ENCODE assay signal across 2 cellular contexts in the genomic region with DNA sequence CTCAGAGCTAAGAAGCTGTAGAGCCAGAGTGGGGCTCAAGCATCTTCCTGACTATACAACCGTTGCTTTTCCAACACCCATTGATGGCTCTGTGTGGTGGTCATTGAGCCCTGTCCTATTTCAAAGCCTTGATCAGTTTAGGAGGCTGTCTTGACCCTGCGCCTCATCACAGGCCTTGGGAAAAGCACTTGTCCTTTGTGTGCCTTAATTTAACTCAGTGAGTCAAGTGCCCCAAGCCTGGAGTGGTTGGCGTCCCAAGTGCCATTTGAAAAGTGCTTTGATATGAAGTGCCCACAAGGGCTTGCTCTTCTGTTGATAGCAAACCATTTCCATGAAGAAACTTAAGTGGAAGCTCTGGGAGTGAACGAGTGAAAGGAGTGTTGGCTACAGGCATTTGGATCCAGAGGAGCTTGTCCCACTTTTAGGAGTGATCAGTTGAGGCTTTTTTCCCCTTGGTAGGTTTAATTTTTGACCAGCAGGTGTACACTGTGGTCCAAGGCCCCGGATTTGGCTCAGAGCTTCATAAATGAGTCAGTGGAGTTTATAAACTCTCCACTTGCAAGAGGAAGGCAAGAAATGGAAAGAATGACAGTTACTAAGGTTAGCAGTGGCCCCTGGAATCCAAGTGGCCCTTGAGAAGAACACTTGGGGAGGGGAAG.
TF ChIP-seq lines count a peak whose summit lies in the region.

No MANE protein-coding gene starts in this region.

TF ChIP-seq in SK-N-SH treated with all-trans-retinoic acid at 6 μM for 48 hours, 23 proteins besides CTCF, POLR2A, EP300 and RAD21 (continued from another document):
- TF ChIP-seq, protein P1, sequence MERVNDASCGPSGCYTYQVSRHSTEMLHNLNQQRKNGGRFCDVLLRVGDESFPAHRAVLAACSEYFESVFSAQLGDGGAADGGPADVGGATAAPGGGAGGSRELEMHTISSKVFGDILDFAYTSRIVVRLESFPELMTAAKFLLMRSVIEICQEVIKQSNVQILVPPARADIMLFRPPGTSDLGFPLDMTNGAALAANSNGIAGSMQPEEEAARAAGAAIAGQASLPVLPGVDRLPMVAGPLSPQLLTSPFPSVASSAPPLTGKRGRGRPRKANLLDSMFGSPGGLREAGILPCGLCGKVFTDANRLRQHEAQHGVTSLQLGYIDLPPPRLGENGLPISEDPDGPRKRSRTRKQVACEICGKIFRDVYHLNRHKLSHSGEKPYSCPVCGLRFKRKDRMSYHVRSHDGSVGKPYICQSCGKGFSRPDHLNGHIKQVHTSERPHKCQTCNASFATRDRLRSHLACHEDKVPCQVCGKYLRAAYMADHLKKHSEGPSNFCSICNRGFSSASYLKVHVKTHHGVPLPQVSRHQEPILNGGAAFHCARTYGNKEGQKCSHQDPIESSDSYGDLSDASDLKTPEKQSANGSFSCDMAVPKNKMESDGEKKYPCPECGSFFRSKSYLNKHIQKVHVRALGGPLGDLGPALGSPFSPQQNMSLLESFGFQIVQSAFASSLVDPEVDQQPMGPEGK (CRISPR knock-in tag; IDR thresholded peaks at IDR 0.05; ENCODE audit: borderline replicate concordance), result no peak
- TF ChIP-seq BACH2 (CRISPR knock-in tag; IDR thresholded peaks at IDR 0.05; ENCODE audit: borderline replicate concordance) (no peak), TCF4 (CRISPR knock-in tag; IDR thresholded peaks at IDR 0.05; ENCODE audit: borderline replicate concordance) (no peak), ZNF70 (CRISPR knock-in tag; IDR thresholded peaks at IDR 0.05) (no peak), RARB (CRISPR knock-in tag; IDR thresholded peaks at IDR 0.05) (no peak), ESRRG (CRISPR knock-in tag; IDR thresholded peaks at IDR 0.05) (no peak), GLIS3 (CRISPR knock-in tag; IDR thresholded peaks at IDR 0.05) (no peak)
- TF ChIP-seq, protein P2, sequence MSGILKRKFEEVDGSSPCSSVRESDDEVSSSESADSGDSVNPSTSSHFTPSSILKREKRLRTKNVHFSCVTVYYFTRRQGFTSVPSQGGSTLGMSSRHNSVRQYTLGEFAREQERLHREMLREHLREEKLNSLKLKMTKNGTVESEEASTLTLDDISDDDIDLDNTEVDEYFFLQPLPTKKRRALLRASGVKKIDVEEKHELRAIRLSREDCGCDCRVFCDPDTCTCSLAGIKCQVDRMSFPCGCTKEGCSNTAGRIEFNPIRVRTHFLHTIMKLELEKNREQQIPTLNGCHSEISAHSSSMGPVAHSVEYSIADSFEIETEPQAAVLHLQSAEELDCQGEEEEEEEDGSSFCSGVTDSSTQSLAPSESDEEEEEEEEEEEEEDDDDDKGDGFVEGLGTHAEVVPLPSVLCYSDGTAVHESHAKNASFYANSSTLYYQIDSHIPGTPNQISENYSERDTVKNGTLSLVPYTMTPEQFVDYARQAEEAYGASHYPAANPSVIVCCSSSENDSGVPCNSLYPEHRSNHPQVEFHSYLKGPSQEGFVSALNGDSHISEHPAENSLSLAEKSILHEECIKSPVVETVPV (CRISPR knock-in tag; IDR thresholded peaks at IDR 0.05), result no peak

TF ChIP-seq in SK-N-SH, 30 proteins besides CTCF, POLR2A, EP300 and RAD21 (continued from another document):
- TF ChIP-seq, protein P3, sequence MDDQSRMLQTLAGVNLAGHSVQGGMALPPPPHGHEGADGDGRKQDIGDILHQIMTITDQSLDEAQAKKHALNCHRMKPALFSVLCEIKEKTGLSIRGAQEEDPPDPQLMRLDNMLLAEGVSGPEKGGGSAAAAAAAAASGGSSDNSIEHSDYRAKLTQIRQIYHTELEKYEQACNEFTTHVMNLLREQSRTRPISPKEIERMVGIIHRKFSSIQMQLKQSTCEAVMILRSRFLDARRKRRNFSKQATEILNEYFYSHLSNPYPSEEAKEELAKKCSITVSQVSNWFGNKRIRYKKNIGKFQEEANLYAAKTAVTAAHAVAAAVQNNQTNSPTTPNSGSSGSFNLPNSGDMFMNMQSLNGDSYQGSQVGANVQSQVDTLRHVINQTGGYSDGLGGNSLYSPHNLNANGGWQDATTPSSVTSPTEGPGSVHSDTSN (IDR thresholded peaks at IDR 0.05), result no peak
- TF ChIP-seq FOXM1 (IDR thresholded peaks at IDR 0.05; ENCODE audit: low read depth) (no peak), TCF12 (IDR thresholded peaks at IDR 0.05) (no peak)
- TF ChIP-seq, protein P4, sequence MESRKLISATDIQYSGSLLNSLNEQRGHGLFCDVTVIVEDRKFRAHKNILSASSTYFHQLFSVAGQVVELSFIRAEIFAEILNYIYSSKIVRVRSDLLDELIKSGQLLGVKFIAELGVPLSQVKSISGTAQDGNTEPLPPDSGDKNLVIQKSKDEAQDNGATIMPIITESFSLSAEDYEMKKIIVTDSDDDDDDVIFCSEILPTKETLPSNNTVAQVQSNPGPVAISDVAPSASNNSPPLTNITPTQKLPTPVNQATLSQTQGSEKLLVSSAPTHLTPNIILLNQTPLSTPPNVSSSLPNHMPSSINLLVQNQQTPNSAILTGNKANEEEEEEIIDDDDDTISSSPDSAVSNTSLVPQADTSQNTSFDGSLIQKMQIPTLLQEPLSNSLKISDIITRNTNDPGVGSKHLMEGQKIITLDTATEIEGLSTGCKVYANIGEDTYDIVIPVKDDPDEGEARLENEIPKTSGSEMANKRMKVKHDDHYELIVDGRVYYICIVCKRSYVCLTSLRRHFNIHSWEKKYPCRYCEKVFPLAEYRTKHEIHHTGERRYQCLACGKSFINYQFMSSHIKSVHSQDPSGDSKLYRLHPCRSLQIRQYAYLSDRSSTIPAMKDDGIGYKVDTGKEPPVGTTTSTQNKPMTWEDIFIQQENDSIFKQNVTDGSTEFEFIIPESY (IDR thresholded peaks at IDR 0.05; ENCODE audit: borderline replicate concordance, low read depth), result no peak
